In genomic region chr15:78976691-78977090, GRCh38 we compare ENCODE assay signal across 16 cellular contexts. TPM values are rescaled to one million over a fixed set of nuclear protein-coding genes. Genes with fewer than 3 reads are reported as not detected.
A peak's percentile ranks its signal among the peaks of the same experiment; 100 is the strongest.
DNase-seq lines count a peak whose midpoint lies in the region; ATAC-seq lines count a peak whose summit lies in the region.
"Had no signal": no experiment of that assay in that cellular context is flagged by ENCODE, and none has a peak within 500 bp of the region (broad histone marks: within the 10 kb centered on the region; RNA-seq: fewer than 3 reads in every experiment).

No MANE protein-coding gene starts in this region.

- H3K27me3 ChIP-seq in mesenchymal stem cell (ENCODE audit: control insufficient read depth in 1 of 2, insufficient read depth in 1 of 2, low read length in 2 of 2) (peaks cover 0 to 2% of the 10 kb centered on the region in 2 experiments), GM23248 (replicated peaks; ENCODE audit: insufficient read depth) (no peaks in the 10 kb centered on the region)
- H3K27me3 ChIP-seq: body of pancreas, tibial nerve had no signal

- H3K9me2 ChIP-seq in GM23248 (ENCODE audit: insufficient read depth) = no peaks in the 10 kb centered on the region

- peak overlapping the region in 1 of 2 experiments; percentile 27 for H3K4ac ChIP-seq in mesenchymal stem cell (ENCODE audit: low read depth in 1 of 2, low read length in 2 of 2)

- in situ Hi-C loops in GM23248 (cut with MboI) = no loop called here

- no peaks in the 10 kb centered on the region for H4K20me1 ChIP-seq in GM23248 (ENCODE audit: insufficient read depth)

- H3K9ac ChIP-seq in mesenchymal stem cell (ENCODE audit: low read length) (no peak overlapping the region), GM23248 (no peak overlapping the region)

- ATAC-seq in GM18517 (IDR thresholded peaks at IDR 0.05; ENCODE audit: unreplicated experiment) (peak; percentile 11), GM21717 (IDR thresholded peaks at IDR 0.05; ENCODE audit: unreplicated experiment) (peak; percentile 2), HG03565 (IDR thresholded peaks at IDR 0.05; ENCODE audit: unreplicated experiment) (peak; percentile 16), esophagus mucosa (no peak)
- ATAC-seq: body of pancreas, HCT116 had no signal

- H3K79me2 ChIP-seq in GM23248 (ENCODE audit: insufficient read depth) = no peaks in the 10 kb centered on the region

- no peak overlapping the region for H3K14ac ChIP-seq in mesenchymal stem cell (ENCODE audit: low read length in 2 of 2)

- H3K4me2 ChIP-seq in mesenchymal stem cell (ENCODE audit: low read length, poor library complexity, severe bottlenecking) (no peak overlapping the region), GM23248 (ENCODE audit: unreplicated experiment) (no peak overlapping the region)

- H4K91ac ChIP-seq in mesenchymal stem cell (ENCODE audit: low read length) = no peak overlapping the region

- no peaks in the 10 kb centered on the region for H3K79me1 ChIP-seq in mesenchymal stem cell (replicated peaks; ENCODE audit: low read length, poor library complexity, severe bottlenecking)

- no peak overlapping the region for H2BK5ac ChIP-seq in mesenchymal stem cell (ENCODE audit: low read depth, low read length, poor library complexity, severe bottlenecking)

- H3K18ac ChIP-seq in mesenchymal stem cell (ENCODE audit: low read depth in 1 of 2, low read length in 2 of 2) = no peak overlapping the region

- H3K36me3 ChIP-seq in mesenchymal stem cell (ENCODE audit: control insufficient read depth in 1 of 2, insufficient read depth in 2 of 2, low read depth in 1 of 2, low read length in 2 of 2) (no peaks in the 10 kb centered on the region), GM23248 (ENCODE audit: low read depth) (no peaks in the 10 kb centered on the region)
- H3K36me3 ChIP-seq: tibial nerve had no signal

- no peak overlapping the region for H2AK5ac ChIP-seq in mesenchymal stem cell (ENCODE audit: low read length, severe bottlenecking)

- peak overlapping the region in 1 of 2 experiments; percentile 9 for H2BK12ac ChIP-seq in mesenchymal stem cell (ENCODE audit: low read length in 2 of 2)

- peaks cover 11% of the 10 kb centered on the region for H3K4me1 ChIP-seq in mesenchymal stem cell (ENCODE audit: control insufficient read depth, insufficient read depth, low read depth, low read length)
- no peaks in the 10 kb centered on the region for H3K4me1 ChIP-seq in GM23248 (ENCODE audit: insufficient read depth)

- H3K4me3 ChIP-seq in mesenchymal stem cell (ENCODE audit: insufficient read depth in 1 of 2, low read depth in 1 of 2, low read length in 2 of 2) = no peak overlapping the region
- H3K4me3 ChIP-seq in GM23248 = no peak overlapping the region
- H3K4me3 ChIP-seq: body of pancreas, tibial nerve had no signal

- H2AFZ ChIP-seq in mesenchymal stem cell (ENCODE audit: low read depth, low read length) (no peak overlapping the region), GM23248 (no peak overlapping the region)

- H3K27ac ChIP-seq in mesenchymal stem cell (ENCODE audit: low read length, poor library complexity, severe bottlenecking) (no peak overlapping the region), GM23248 (no peak overlapping the region)
- H3K27ac ChIP-seq: body of pancreas had no signal

- no peak overlapping the region for H3K23ac ChIP-seq in mesenchymal stem cell (ENCODE audit: low read length in 2 of 2)

- DNase-seq in mesenchymal stem cell (no peak), GDM1 (lab: John Stamatoyannopoulos, UW) (no peak), GM23248 (no peak)
- DNase-seq in stimulated activated CD4-positive, alpha-beta T cell treated with anti-CD3 and anti-CD28 coated beads, Interleukin-2, amount 100 ng/mL, for 48 hours = no peak
- DNase-seq: activated CD4-positive, CD25-positive, alpha-beta regulatory T cell treated with anti-CD3 and anti-CD28 coated beads, Interleukin-2, amount 50 U/mL, for 72 hours; activated T-cell treated with anti-CD3 and anti-CD28 coated beads, Interleukin-2, amount 50 U/mL, for 72 hours; NCI-H446; right cardiac atrium; SHP77 treated with DMSO at 0.1 percent for 48 hours had no signal

- H4K8ac ChIP-seq in mesenchymal stem cell (ENCODE audit: low read length) = peak overlapping the region; percentile 21

- H2BK15ac ChIP-seq in mesenchymal stem cell (ENCODE audit: low read depth, poor library complexity, severe bottlenecking) = no peak overlapping the region

- H2BK120ac ChIP-seq in mesenchymal stem cell (ENCODE audit: low read depth, low read length) = no peak overlapping the region

- 96% methylated on average over 6 of the region's 7 CpGs for WGBS in mesenchymal stem cell
- 73 to 76% methylated on average over 7 of the region's 7 CpGs for WGBS in GM23248 (ENCODE audit: low coverage in 1 of 2, low lambda C conversion rate in 2 of 2, missing lambda C conversion rate in 2 of 2), 2 experiments

- no peaks in the 10 kb centered on the region for H3F3A ChIP-seq in GM23248 (ENCODE audit: insufficient read depth)

- H3K9me3 ChIP-seq in mesenchymal stem cell (ENCODE audit: control insufficient read depth, low read length) (no peaks in the 10 kb centered on the region), GM23248 (ENCODE audit: low read depth) (no peaks in the 10 kb centered on the region)
- H3K9me3 ChIP-seq: body of pancreas, tibial nerve had no signal

RNA-seq across cellular contexts. Expression of gene CTSH, which starts 31.8 kb away (rescaled TPM):
- polyA plus RNA-seq in mesenchymal stem cell (2013, experiment 1 of 2) = 28.4 TPM
- 29.4 TPM for polyA plus RNA-seq in mesenchymal stem cell (2013, experiment 2 of 2)
- total RNA-seq in esophagus mucosa = 56.4 TPM
- 1.3 and 5.2 TPM in 2 replicates for total RNA-seq in GM23248 (2014; rRNA removed; shearing (Covaris generic))
- 1.7 and 2.5 TPM in 2 replicates for polyA plus RNA-seq in GM23248 (2016; fragmentation: Nextera tagmentation; extraction: Ambion mirVana)
